In the genomic region with DNA sequence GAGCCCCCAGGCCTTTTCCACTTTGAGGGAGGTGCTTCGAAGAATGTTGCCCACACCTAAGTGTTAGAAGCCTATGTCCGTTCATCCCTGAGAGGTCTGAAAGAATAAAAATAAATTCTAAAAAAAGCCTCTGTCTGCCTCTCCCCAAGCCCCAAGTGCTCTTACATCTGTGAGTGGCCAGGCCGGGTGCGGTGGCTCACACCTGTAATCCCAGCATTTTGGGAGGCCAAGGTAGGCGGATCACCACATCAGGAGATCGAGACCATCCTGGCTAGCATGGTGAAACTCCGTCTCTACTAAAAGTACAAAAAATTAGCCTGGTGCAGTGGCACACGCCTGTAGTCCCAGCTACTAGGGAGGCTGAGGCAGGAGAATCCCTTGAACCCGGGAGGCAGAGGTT, we compare ENCODE assay signal across 5 cellular contexts. TPM values are rescaled to one million over a fixed set of nuclear protein-coding genes. Genes with fewer than 3 reads are reported as not detected.
"Had no signal": no experiment of that assay in that cellular context is flagged by ENCODE, and none has a peak within 500 bp of the region (broad histone marks: within the 10 kb centered on the region; RNA-seq: fewer than 3 reads in every experiment).

No MANE protein-coding gene starts in this region.

RNA-seq across cellular contexts. Expression of gene RRAD, which starts 19.6 kb away (rescaled TPM):
- total RNA-seq: SK-MEL-5 had no signal

RNA-seq across cellular contexts. Expression of gene CDH16, which starts 26.3 kb away (rescaled TPM):
- total RNA-seq: K562, M059J, PC-3, SJCRH30, SK-MEL-5 had no signal
- polyA plus RNA-seq: K562 had no signal
